In the genomic region with DNA sequence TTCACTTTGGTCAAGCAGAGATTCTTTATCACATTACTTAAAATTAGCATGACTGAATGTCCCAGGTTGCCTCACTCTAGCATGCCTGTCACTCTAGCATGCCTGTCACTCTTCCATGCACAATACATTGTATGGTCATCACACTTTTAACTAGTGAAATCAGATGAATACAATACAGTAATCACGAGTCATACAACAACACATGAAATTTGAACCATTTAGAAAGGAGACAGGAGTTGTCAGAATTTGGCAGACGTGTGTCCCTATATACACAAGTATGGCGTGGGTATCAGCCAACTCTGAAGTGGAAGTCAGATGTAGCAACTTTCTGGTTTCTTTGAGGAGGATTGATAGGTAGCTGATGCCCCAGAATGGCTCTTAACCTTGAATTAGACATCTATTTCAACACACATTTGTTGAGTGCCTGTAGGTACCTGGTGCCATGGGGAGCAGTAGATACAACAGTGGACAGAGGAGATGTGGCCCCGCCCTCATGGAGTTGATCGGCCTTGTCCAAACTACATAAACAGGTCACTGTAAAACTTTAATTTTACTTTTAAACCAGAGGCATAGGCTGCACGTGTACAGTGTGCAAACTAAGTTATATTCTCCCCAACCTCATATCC, we compare ENCODE assay signal across 1 cellular context.
TF ChIP-seq lines count a peak whose summit lies in the region.

No MANE protein-coding gene starts in this region.

TF ChIP-seq in SK-N-SH treated with all-trans-retinoic acid at 6 μM for 48 hours, 23 proteins besides CTCF, POLR2A, EP300 and RAD21 (continued from another document):
- TF ChIP-seq PATZ1 (CRISPR knock-in tag; IDR thresholded peaks at IDR 0.05; ENCODE audit: borderline replicate concordance): no peak
